8 cellular contexts compared by ENCODE assay signal in genomic region chrX:40580537-40581332, GRCh38. TPM values are rescaled to one million over a fixed set of nuclear protein-coding genes. Genes with fewer than 3 reads are reported as not detected.
DNase-seq lines count a peak whose midpoint lies in the region; ATAC-seq and FAIRE-seq lines count a peak whose summit lies in the region.

TSS of gene ATP6AP2 (plus strand) at chrX:40580970. CDS start at chrX:40581066, 96 bp downstream.

- H3K4ac ChIP-seq in mesenchymal stem cell (ENCODE audit: low read depth in 1 of 2, low read length in 2 of 2) = peak within 1 kb of the TSS in 1 of 2 experiments; percentile 7

- H3K9ac ChIP-seq in endocrine pancreas (ENCODE audit: control insufficient read depth, insufficient read depth, low read length) (peak within 1 kb of the TSS; percentile 41), mesenchymal stem cell (ENCODE audit: low read length) (peak within 1 kb of the TSS; percentile 93)

- peak within 1 kb of the TSS; percentile 83 to 94 for H3K18ac ChIP-seq in mesenchymal stem cell (ENCODE audit: low read depth in 1 of 2, low read length in 2 of 2)

- H3K4me1 ChIP-seq in endocrine pancreas (ENCODE audit: control insufficient read depth, insufficient read depth, low read length) (peaks cover 5% of the 10 kb centered on the region), mesenchymal stem cell (ENCODE audit: control insufficient read depth, insufficient read depth, low read depth, low read length) (peaks cover 5% of the 10 kb centered on the region)

- H3K27ac ChIP-seq in mesenchymal stem cell (ENCODE audit: low read length, poor library complexity, severe bottlenecking) = peak within 1 kb of the TSS; percentile 69

- H2BK120ac ChIP-seq in mesenchymal stem cell (ENCODE audit: low read depth, low read length) = no peak within 1 kb of the TSS

- H4K8ac ChIP-seq in mesenchymal stem cell (ENCODE audit: low read length) = peak within 1 kb of the TSS; percentile 82

- H3K4me2 ChIP-seq in mesenchymal stem cell (ENCODE audit: low read length, poor library complexity, severe bottlenecking) = peak within 1 kb of the TSS; percentile 56

- CTCF ChIA-PET in activated CD8-positive, alpha-beta memory T cell treated with anti-CD3 and anti-CD28 coated beads, Interleukin-2, amount 10 ng/mL, durations not matched to agents 7 days and 5 days (lab: Charles Lee) = interaction anchor here (0.8 to 1.6 kb wide), 3 partner anchors 9 to 42 kb away, joined by 3 to 4 read pairs (median 4); no protein-coding TSS in a partner anchor

- H3K4me3 Mint-ChIP-seq in activated CD8-positive, alpha-beta memory T cell treated with anti-CD3 and anti-CD28 coated beads, Interleukin-2, amount 10 ng/mL, durations not matched to agents 7 days and 5 days = peak within 1 kb of the TSS; percentile 82

- no peaks in the 10 kb centered on the region for H3K36me3 Mint-ChIP-seq in activated CD8-positive, alpha-beta memory T cell treated with anti-CD3 and anti-CD28 coated beads, Interleukin-2, amount 10 ng/mL, durations not matched to agents 7 days and 5 days

- H3K36me3 ChIP-seq in endocrine pancreas (ENCODE audit: control insufficient read depth, insufficient read depth, low read length) = no peaks in the 10 kb centered on the region
- H3K36me3 ChIP-seq in mesenchymal stem cell (ENCODE audit: control insufficient read depth in 1 of 2, insufficient read depth in 2 of 2, low read depth in 1 of 2, low read length in 2 of 2) = no peaks in the 10 kb centered on the region

- peak within 1 kb of the TSS; percentile 39 for H4K91ac ChIP-seq in mesenchymal stem cell (ENCODE audit: low read length)

- H3K14ac ChIP-seq in mesenchymal stem cell (ENCODE audit: low read length in 2 of 2) = peak within 1 kb of the TSS in 1 of 2 experiments; percentile 91

- H3K27me3 Mint-ChIP-seq in activated CD8-positive, alpha-beta memory T cell treated with anti-CD3 and anti-CD28 coated beads, Interleukin-2, amount 10 ng/mL, durations not matched to agents 7 days and 5 days = no peaks in the 10 kb centered on the region

- H3K27me3 ChIP-seq in endocrine pancreas (ENCODE audit: control insufficient read depth, insufficient read depth, low read length) = no peaks in the 10 kb centered on the region
- peaks cover 0 to 44% of the 10 kb centered on the region in 2 experiments for H3K27me3 ChIP-seq in mesenchymal stem cell (ENCODE audit: control insufficient read depth in 1 of 2, insufficient read depth in 1 of 2, low read length in 2 of 2)

- H3K23ac ChIP-seq in mesenchymal stem cell (ENCODE audit: low read length in 2 of 2) = no peak within 1 kb of the TSS

- H3K79me1 ChIP-seq in mesenchymal stem cell (replicated peaks; ENCODE audit: low read length, poor library complexity, severe bottlenecking) = no peaks in the 10 kb centered on the region

- DNase-seq in COLO829 (ENCODE audit: low spot score) = peak; percentile 90
- DNase-seq in HTR-8/SVneo (ENCODE audit: insufficient read length, low spot score) = peak; percentile 91
- peak; percentile 75 for DNase-seq in NOMO-1 treated with dmso at 0.1 percent for 144 hours (lab: John Stamatoyannopoulos, UW; ENCODE audit: unreplicated experiment)
- peak; percentile 95 for DNase-seq in activated CD8-positive, alpha-beta memory T cell treated with anti-CD3 and anti-CD28 coated beads, Interleukin-2, amount 10 ng/mL, durations not matched to agents 7 days and 5 days
- DNase-seq in mesenchymal stem cell = peak; percentile 94
- peak; percentile 74 for DNase-seq in stimulated activated CD8-positive, alpha-beta memory T cell treated with anti-CD3 and anti-CD28 coated beads, Interleukin-12 subunit alpha, Interleukin-12 subunit beta, amount 100 ng/mL, for 4 hours (ENCODE audit: low read depth)

- peaks cover 23% of the 10 kb centered on the region for H3K4me1 Mint-ChIP-seq in activated CD8-positive, alpha-beta memory T cell treated with anti-CD3 and anti-CD28 coated beads, Interleukin-2, amount 10 ng/mL, durations not matched to agents 7 days and 5 days

- no peaks in the 10 kb centered on the region for H3K9me3 Mint-ChIP-seq in activated CD8-positive, alpha-beta memory T cell treated with anti-CD3 and anti-CD28 coated beads, Interleukin-2, amount 10 ng/mL, durations not matched to agents 7 days and 5 days (ENCODE audit: low read depth)

- no peak within 1 kb of the TSS for H2BK12ac ChIP-seq in mesenchymal stem cell (ENCODE audit: low read length in 2 of 2)

- H3K4me3 ChIP-seq in endocrine pancreas (ENCODE audit: control insufficient read depth, insufficient read depth, low read length) (peak within 1 kb of the TSS; percentile 84), mesenchymal stem cell (ENCODE audit: insufficient read depth in 1 of 2, low read depth in 1 of 2, low read length in 2 of 2) (peak within 1 kb of the TSS; percentile 87 to 96)

- peak within 1 kb of the TSS; percentile 91 for H3K27ac Mint-ChIP-seq in activated CD8-positive, alpha-beta memory T cell treated with anti-CD3 and anti-CD28 coated beads, Interleukin-2, amount 10 ng/mL, durations not matched to agents 7 days and 5 days

- peak within 1 kb of the TSS; percentile 89 for H2AFZ ChIP-seq in mesenchymal stem cell (ENCODE audit: low read depth, low read length)

- under 1% methylated on average over 48 of the region's 89 CpGs for WGBS in mesenchymal stem cell

- no peak within 1 kb of the TSS for H2AK5ac ChIP-seq in mesenchymal stem cell (ENCODE audit: low read length, severe bottlenecking)

- no peak within 1 kb of the TSS for H2BK15ac ChIP-seq in mesenchymal stem cell (ENCODE audit: low read depth, poor library complexity, severe bottlenecking)

- no peaks in the 10 kb centered on the region for H3K9me3 ChIP-seq in endocrine pancreas (ENCODE audit: control insufficient read depth, low read length)
- no peaks in the 10 kb centered on the region for H3K9me3 ChIP-seq in mesenchymal stem cell (ENCODE audit: control insufficient read depth, low read length)

- peak; percentile 94 for ATAC-seq in GM21367 (IDR thresholded peaks at IDR 0.05; ENCODE audit: unreplicated experiment)
- peak; percentile 96 for ATAC-seq in activated CD8-positive, alpha-beta memory T cell treated with anti-CD3 and anti-CD28 coated beads, Interleukin-2, amount 10 ng/mL, durations not matched to agents 7 days and 5 days

- H2BK5ac ChIP-seq in mesenchymal stem cell (ENCODE audit: low read depth, low read length, poor library complexity, severe bottlenecking) = peak within 1 kb of the TSS; percentile 44

- FAIRE-seq in HTR-8/SVneo (lab: Jason Lieb, UNC) = peak; percentile 97

RNA-seq across cellular contexts. Expression of gene ATP6AP2, which starts in this region (rescaled TPM):
- total RNA-seq in activated CD8-positive, alpha-beta memory T cell treated with anti-CD3 and anti-CD28 coated beads, Interleukin-2, amount 10 ng/mL, durations not matched to agents 7 days and 5 days = 10 to 100 TPM; 52.1 to 67.8 TPM
- polyA plus RNA-seq in mesenchymal stem cell (2013, experiment 1 of 2) = 124 TPM
- 132 TPM for polyA plus RNA-seq in mesenchymal stem cell (2013, experiment 2 of 2)

Comparison
In these comparisons a context has a peak if more than half of its experiments do, and no peak if none do; other contexts are left out.
1. Peak in every context shown above with its lines: DNase-seq, ATAC-seq, H3K4me3 ChIP-seq and H3K27ac ChIP-seq.